In genomic region chr5:36790847-36791246, GRCh38 we compare ENCODE assay signal across 20 cellular contexts.
"Had no signal": no experiment of that assay in that cellular context is flagged by ENCODE, and none has a peak within 500 bp of the region (broad histone marks: within the 10 kb centered on the region; RNA-seq: fewer than 3 reads in every experiment).

No MANE protein-coding gene starts in this region.

- H3K27ac ChIP-seq: body of pancreas, heart left ventricle, psoas muscle, suprapubic skin, upper lobe of right lung had no signal

- H3K27me3 ChIP-seq: body of pancreas, heart left ventricle, suprapubic skin, upper lobe of right lung had no signal

- H3K9me3 ChIP-seq: body of pancreas, heart left ventricle, psoas muscle, suprapubic skin, upper lobe of right lung had no signal

- H3K4me1 ChIP-seq: body of pancreas, heart left ventricle, psoas muscle, suprapubic skin, upper lobe of right lung had no signal

- H3K36me3 ChIP-seq: heart left ventricle, suprapubic skin, upper lobe of right lung had no signal

- ATAC-seq: activated T-helper 17 cell treated with anti-CD3 and anti-CD28 coated beads, Interleukin-2, amount 50 U/mL, for 72 hours; body of pancreas; heart left ventricle; left lobe of liver; psoas muscle; sciatic nerve; stimulated activated naive CD8-positive, alpha-beta T cell treated with anti-CD3 and anti-CD28 coated beads, Interleukin-15, Interleukin-2, amounts not matched to agents 100 U/mL and 50 U/mL, for 24 hours; upper lobe of right lung had no signal

- H3K4me3 ChIP-seq: body of pancreas, heart left ventricle, psoas muscle, suprapubic skin, upper lobe of right lung had no signal

- DNase-seq: activated CD4-positive, alpha-beta T cell treated with anti-CD3 and anti-CD28 coated beads, Interleukin-2, amount 50 U/mL, for 1 hour; activated naive CD4-positive, alpha-beta T cell treated with anti-CD3 and anti-CD28 coated beads for 36 hours; activated T-cell treated with anti-CD3 and anti-CD28 coated beads for 4 hours; body of pancreas; cortex of kidney; effector CD8-positive, alpha-beta T cell; erythroblast; foreskin melanocyte; heart left ventricle; mesenchymal stem cell; occipital lobe; psoas muscle; stimulated activated CD4-positive, alpha-beta T cell treated with anti-CD3 and anti-CD28 coated beads, Interleukin-12 subunit alpha, Interleukin-12 subunit beta, amount 100 ng/mL, for 4 hours; stimulated activated CD4-positive, alpha-beta T cell treated with anti-CD3 and anti-CD28 coated beads, Interleukin-2, amount 100 ng/mL, for 48 hours; stimulated activated naive CD8-positive, alpha-beta T cell treated with anti-CD3 and anti-CD28 coated beads, Interleukin-15, Interleukin-2, amounts not matched to agents 100 U/mL and 50 U/mL, for 24 hours; upper lobe of right lung had no signal
